9 cellular contexts compared by ENCODE assay signal in genomic region chr20:31846793-31847138, GRCh38. TPM values are rescaled to one million over a fixed set of nuclear protein-coding genes. Genes with fewer than 3 reads are reported as not detected.
"Had no signal": no experiment of that assay in that cellular context is flagged by ENCODE, and none has a peak within 500 bp of the region (broad histone marks: within the 10 kb centered on the region; RNA-seq: fewer than 3 reads in every experiment).

No MANE protein-coding gene starts in this region.

- H3K4me3 ChIP-seq: upper lobe of right lung had no signal

- H3K36me3 ChIP-seq: upper lobe of right lung had no signal

- DNase-seq: upper lobe of right lung had no signal

- H3K27ac Mint-ChIP-seq: activated CD8-positive, alpha-beta T cell treated with anti-CD3 and anti-CD28 coated beads, Interleukin-2, amount 10 ng/mL, durations not matched to agents 7 days and 5 days; activated T-helper 1 cell treated with anti-CD3 and anti-CD28 coated beads, Interleukin-12 subunit alpha, Interleukin-12 subunit beta, Interleukin-2, Interleukin-4 antibody, amounts not matched to agents 30 ng/mL and 10 ng/mL and 1 ng/mL, durations not matched to agents 14 hours and 24 hours and 36 hours; progenitor cell of endocrine pancreas; stimulated activated naive B cell treated with anti-CD40 and anti-IgM and Interleukin-4, amounts not matched to agents 10 μg/mL and 1 μg/mL and 100 μg/mL, for 72 hours had no signal

- H3K9me3 Mint-ChIP-seq: activated T-helper 1 cell treated with anti-CD3 and anti-CD28 coated beads, Interleukin-12 subunit alpha, Interleukin-12 subunit beta, Interleukin-2, Interleukin-4 antibody, amounts not matched to agents 30 ng/mL and 10 ng/mL and 1 ng/mL, durations not matched to agents 14 hours and 24 hours and 36 hours; stimulated activated naive B cell treated with anti-CD40 and anti-IgM and Interleukin-4, amounts not matched to agents 10 μg/mL and 1 μg/mL and 100 μg/mL, for 72 hours had no signal

- H3K4me1 ChIP-seq: upper lobe of right lung had no signal

- H3K4me3 Mint-ChIP-seq: activated CD8-positive, alpha-beta T cell treated with anti-CD3 and anti-CD28 coated beads, Interleukin-2, amount 10 ng/mL, durations not matched to agents 7 days and 5 days; activated T-helper 1 cell treated with anti-CD3 and anti-CD28 coated beads, Interleukin-12 subunit alpha, Interleukin-12 subunit beta, Interleukin-2, Interleukin-4 antibody, amounts not matched to agents 30 ng/mL and 10 ng/mL and 1 ng/mL, durations not matched to agents 14 hours and 24 hours and 36 hours; stimulated activated naive B cell treated with anti-CD40 and anti-IgM and Interleukin-4, amounts not matched to agents 10 μg/mL and 1 μg/mL and 100 μg/mL, for 72 hours had no signal

- H3K9me3 ChIP-seq: upper lobe of right lung had no signal

- H3K27ac ChIP-seq: upper lobe of right lung had no signal

- H3K36me3 Mint-ChIP-seq: stimulated activated naive B cell treated with anti-CD40 and anti-IgM and Interleukin-4, amounts not matched to agents 10 μg/mL and 1 μg/mL and 100 μg/mL, for 72 hours had no signal

RNA-seq across cellular contexts. Expression of gene FOXS1, which starts 1.4 kb away (rescaled TPM):
- total RNA-seq: activated CD8-positive, alpha-beta T cell treated with anti-CD3 and anti-CD28 coated beads, Interleukin-2, amount 10 ng/mL, durations not matched to agents 7 days and 5 days; activated T-helper 1 cell treated with anti-CD3 and anti-CD28 coated beads, Interleukin-12 subunit alpha, Interleukin-12 subunit beta, Interleukin-2, Interleukin-4 antibody, amounts not matched to agents 30 ng/mL and 10 ng/mL and 1 ng/mL, durations not matched to agents 14 hours and 24 hours and 36 hours; mesenteric fat pad; progenitor cell of endocrine pancreas; T-helper 1 cell treated with Interleukin-12 subunit alpha and Interleukin-12 subunit beta and Interleukin-4 antibody, amounts not matched to agents 30 ng/mL and 1 ng/mL, for 36 hours had no signal
- polyA plus RNA-seq: fibroblast of lung had no signal

RNA-seq across cellular contexts. Expression of gene DUSP15, which starts 23.6 kb away (rescaled TPM):
- total RNA-seq: activated CD8-positive, alpha-beta T cell treated with anti-CD3 and anti-CD28 coated beads, Interleukin-2, amount 10 ng/mL, durations not matched to agents 7 days and 5 days; activated T-helper 1 cell treated with anti-CD3 and anti-CD28 coated beads, Interleukin-12 subunit alpha, Interleukin-12 subunit beta, Interleukin-2, Interleukin-4 antibody, amounts not matched to agents 30 ng/mL and 10 ng/mL and 1 ng/mL, durations not matched to agents 14 hours and 24 hours and 36 hours; fibroblast of lung; T-helper 1 cell treated with Interleukin-12 subunit alpha and Interleukin-12 subunit beta and Interleukin-4 antibody, amounts not matched to agents 30 ng/mL and 1 ng/mL, for 36 hours had no signal

RNA-seq across cellular contexts. Expression of gene TTLL9, which starts 23.7 kb away (rescaled TPM):
- total RNA-seq: activated CD8-positive, alpha-beta T cell treated with anti-CD3 and anti-CD28 coated beads, Interleukin-2, amount 10 ng/mL, durations not matched to agents 7 days and 5 days; activated T-helper 1 cell treated with anti-CD3 and anti-CD28 coated beads, Interleukin-12 subunit alpha, Interleukin-12 subunit beta, Interleukin-2, Interleukin-4 antibody, amounts not matched to agents 30 ng/mL and 10 ng/mL and 1 ng/mL, durations not matched to agents 14 hours and 24 hours and 36 hours; fibroblast of lung; kidney epithelial cell; T-helper 1 cell treated with Interleukin-12 subunit alpha and Interleukin-12 subunit beta and Interleukin-4 antibody, amounts not matched to agents 30 ng/mL and 1 ng/mL, for 36 hours had no signal

RNA-seq across cellular contexts. Expression of gene MYLK2, which starts 27.6 kb away (rescaled TPM):
- total RNA-seq: mesenteric fat pad, upper lobe of right lung had no signal
- polyA plus RNA-seq: fibroblast of lung had no signal
